ENCODE assay signal across 13 cellular contexts in the genomic region with DNA sequence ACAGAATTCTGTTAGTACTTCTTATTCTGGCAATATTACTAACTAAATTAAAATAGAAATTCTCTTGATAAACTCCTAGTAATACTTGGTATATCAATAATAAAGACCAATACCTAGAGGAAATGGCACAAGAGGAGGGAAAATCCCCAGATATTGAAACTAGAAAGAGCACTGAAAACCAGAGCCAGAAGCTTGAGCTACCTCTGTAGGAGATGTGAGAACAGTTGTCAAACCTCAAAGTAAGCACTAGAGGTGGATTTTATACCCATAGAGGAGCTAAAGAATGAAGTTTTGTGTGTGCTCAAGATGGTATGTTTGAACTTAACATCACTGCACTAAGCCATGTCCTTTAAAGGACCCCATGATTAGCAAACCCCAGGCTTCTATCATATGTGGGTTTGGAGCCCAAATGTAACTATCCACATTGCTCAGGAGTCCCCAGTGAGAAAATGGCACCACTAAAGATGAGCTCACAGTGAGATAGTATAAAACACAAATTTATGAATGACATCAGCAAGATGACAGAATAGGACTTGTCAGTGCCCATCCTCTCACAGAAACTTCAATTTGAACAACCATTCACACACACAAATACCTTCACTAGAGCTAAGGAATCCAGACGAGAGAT.
A peak's percentile ranks its signal among the peaks of the same experiment; 100 is the strongest.
DNase-seq lines count a peak whose midpoint lies in the region; ATAC-seq and TF ChIP-seq lines count a peak whose summit lies in the region.
"Had no signal": no experiment of that assay in that cellular context is flagged by ENCODE, and none has a peak within 500 bp of the region (broad histone marks: within the 10 kb centered on the region; RNA-seq: fewer than 3 reads in every experiment).

No MANE protein-coding gene starts in this region.

- H3K4me1 Mint-ChIP-seq in stimulated activated naive CD8-positive, alpha-beta T cell treated with anti-CD3 and anti-CD28 coated beads, Interleukin-15, amount 100 ng/mL, for 72 hours: no peaks in the 10 kb centered on the region
- H3K4me1 Mint-ChIP-seq in mesothelial cell of epicardium: no peaks in the 10 kb centered on the region
- H3K4me1 Mint-ChIP-seq: immature natural killer cell had no signal

- H3K9me3 Mint-ChIP-seq in stimulated activated naive CD8-positive, alpha-beta T cell treated with anti-CD3 and anti-CD28 coated beads, Interleukin-15, amount 100 ng/mL, for 72 hours: no peaks in the 10 kb centered on the region
- no peaks in the 10 kb centered on the region for H3K9me3 Mint-ChIP-seq in mesothelial cell of epicardium
- H3K9me3 Mint-ChIP-seq: immature natural killer cell had no signal

- TF ChIP-seq CTCF in mesothelial cell of epicardium (IDR thresholded peaks at IDR 0.05; ENCODE audit: unreplicated experiment): no peak

- no peak overlapping the region for H3K4me3 Mint-ChIP-seq in stimulated activated naive CD8-positive, alpha-beta T cell treated with anti-CD3 and anti-CD28 coated beads, Interleukin-15, amount 100 ng/mL, for 72 hours
- no peak overlapping the region for H3K4me3 Mint-ChIP-seq in mesothelial cell of epicardium
- H3K4me3 Mint-ChIP-seq: immature natural killer cell had no signal

- peak; percentile 78 for ATAC-seq in stimulated activated naive CD8-positive, alpha-beta T cell treated with anti-CD3 and anti-CD28 coated beads, Interleukin-15, amount 100 ng/mL, for 72 hours
- no peak for ATAC-seq in stimulated activated naive CD8-positive, alpha-beta T cell treated with anti-CD3 and anti-CD28 coated beads, Interleukin-15, Interleukin-2, amounts not matched to agents 100 U/mL and 50 U/mL, for 24 hours
- ATAC-seq in GM21723 (IDR thresholded peaks at IDR 0.05; ENCODE audit: unreplicated experiment): peak; percentile 92
- peak; percentile 73 for ATAC-seq in HG03103 (IDR thresholded peaks at IDR 0.05; ENCODE audit: low read depth, unreplicated experiment)

- no peak overlapping the region for H3K27ac Mint-ChIP-seq in stimulated activated naive CD8-positive, alpha-beta T cell treated with anti-CD3 and anti-CD28 coated beads, Interleukin-15, amount 100 ng/mL, for 72 hours
- H3K27ac Mint-ChIP-seq in mesothelial cell of epicardium: no peak overlapping the region
- H3K27ac Mint-ChIP-seq: immature natural killer cell had no signal

- peaks cover 20% of the 10 kb centered on the region for H3K36me3 Mint-ChIP-seq in mesothelial cell of epicardium

- no peak for DNase-seq in stimulated activated naive CD8-positive, alpha-beta T cell treated with anti-CD3 and anti-CD28 coated beads, Interleukin-15, amount 100 ng/mL, for 72 hours
- DNase-seq in stimulated activated naive CD8-positive, alpha-beta T cell treated with anti-CD3 and anti-CD28 coated beads, Interleukin-15, Interleukin-2, amounts not matched to agents 100 U/mL and 50 U/mL, for 24 hours: no peak
- DNase-seq in T-helper 2 cell (no peak), cortex of kidney (lab: John Stamatoyannopoulos, UW) (no peak), NCI-H1092 treated with DMSO at 0.1 percent for 48 hours (lab: John Stamatoyannopoulos, UW) (no peak), mesothelial cell of epicardium (ENCODE audit: low spot score in 2 of 2, unreplicated experiment in 2 of 2) (no peak)
- DNase-seq: 8988T; Caco-2; immature natural killer cell; NCI-H345; stimulated activated CD4-positive, alpha-beta T cell treated with anti-CD3 and anti-CD28 coated beads, Interleukin-4, amount 100 ng/mL, for 4 hours had no signal

- H3K27me3 Mint-ChIP-seq in stimulated activated naive CD8-positive, alpha-beta T cell treated with anti-CD3 and anti-CD28 coated beads, Interleukin-15, amount 100 ng/mL, for 72 hours: no peaks in the 10 kb centered on the region
- H3K27me3 Mint-ChIP-seq in mesothelial cell of epicardium (ENCODE audit: low read depth): no peaks in the 10 kb centered on the region
